Comparison of ENCODE assay signal across 18 cellular contexts in genomic region chr18:35283923-35284794, GRCh38.
"Had no signal": no experiment of that assay in that cellular context is flagged by ENCODE, and none has a peak within 500 bp of the region (broad histone marks: within the 10 kb centered on the region; RNA-seq: fewer than 3 reads in every experiment).

No MANE protein-coding gene starts in this region.

- H3K27me3 ChIP-seq: ascending aorta, breast epithelium, gastrocnemius medialis, upper lobe of right lung had no signal

- H3K36me3 ChIP-seq: breast epithelium, gastrocnemius medialis, prostate gland, upper lobe of right lung, WERI-Rb-1 had no signal

- DNase-seq: activated CD4-positive, alpha-beta T cell treated with anti-CD3 and anti-CD28 coated beads, Interleukin-2, amount 50 U/mL, for 48 hours; activated naive CD4-positive, alpha-beta T cell treated with anti-CD3 and anti-CD28 coated beads, Interleukin-2, amount 10 ng/mL, durations not matched to agents 7 days and 5 days; effector memory CD8-positive, alpha-beta T cell; gastrocnemius medialis; islet precursor cell; mesenchymal stem cell; natural killer cell; stimulated activated naive CD8-positive, alpha-beta T cell treated with anti-CD3 and anti-CD28 coated beads, Interleukin-15, amount 100 ng/mL, for 72 hours; T-helper 17 cell; upper lobe of right lung; WERI-Rb-1 had no signal

- ATAC-seq: activated T-helper 17 cell treated with anti-CD3 and anti-CD28 coated beads, Interleukin-2, amount 50 U/mL, for 72 hours; effector memory CD8-positive, alpha-beta T cell; gastrocnemius medialis; left lobe of liver; natural killer cell; sciatic nerve; stimulated activated naive CD8-positive, alpha-beta T cell treated with anti-CD3 and anti-CD28 coated beads, Interleukin-15, amount 100 ng/mL, for 72 hours; T-helper 17 cell; upper lobe of right lung had no signal

- H3K9me3 ChIP-seq: breast epithelium, gastrocnemius medialis, prostate gland, upper lobe of right lung had no signal

- H3K4me1 ChIP-seq: ascending aorta, breast epithelium, prostate gland, upper lobe of right lung had no signal

- H3K4me3 ChIP-seq: ascending aorta, breast epithelium, gastrocnemius medialis, prostate gland, upper lobe of right lung had no signal

- H3K27ac ChIP-seq: ascending aorta, breast epithelium, epithelial cell of prostate, gastrocnemius medialis, prostate gland, upper lobe of right lung, WERI-Rb-1 had no signal
